In the genomic region with DNA sequence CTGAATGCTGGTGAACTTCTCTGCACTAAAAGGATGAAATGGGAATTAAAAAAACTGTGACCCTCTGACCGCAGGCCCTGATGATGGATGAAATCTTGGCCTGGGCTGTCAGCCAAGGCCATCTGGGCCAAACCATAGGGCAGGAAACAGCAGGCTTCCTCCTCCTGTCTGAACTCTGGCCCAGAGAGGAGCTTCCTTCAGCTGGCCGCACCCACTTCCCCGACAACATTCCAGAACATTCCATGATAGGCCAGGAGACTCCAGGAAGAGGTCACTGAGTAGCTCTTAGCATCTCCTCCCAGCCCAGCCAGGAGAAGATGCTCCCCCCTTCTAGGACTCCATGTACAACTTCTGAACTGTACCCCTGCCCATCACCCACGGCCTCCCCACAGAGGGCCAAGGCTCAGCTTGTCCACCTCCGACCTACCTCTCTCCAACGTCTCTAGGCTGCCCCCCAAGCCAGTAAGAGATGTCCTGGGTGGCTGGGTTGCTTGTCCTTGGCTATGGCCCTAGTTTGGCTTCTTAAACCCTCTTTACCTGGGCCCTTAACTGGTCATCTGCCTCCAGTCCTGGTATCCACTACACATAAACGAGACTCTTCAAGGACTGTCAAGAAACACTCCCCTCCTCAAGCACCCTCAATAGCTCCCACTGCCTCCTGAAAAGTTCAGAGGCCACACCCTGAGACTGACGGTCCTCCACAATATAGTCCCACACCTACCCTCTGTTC, we compare ENCODE assay signal across 8 cellular contexts. TPM values are rescaled to one million over a fixed set of nuclear protein-coding genes. Genes with fewer than 3 reads are reported as not detected.
DNase-seq lines count a peak whose midpoint lies in the region; ATAC-seq, FAIRE-seq and TF ChIP-seq lines count a peak whose summit lies in the region.

No MANE protein-coding gene starts in this region.

- H3K4me3 ChIP-seq in body of pancreas (no peak overlapping the region), keratinocyte (ENCODE audit: control insufficient read depth in 2 of 3, extremely low read depth in 1 of 3, insufficient read depth in 2 of 3, low read depth in 1 of 3, low read length in 3 of 3) (no peak overlapping the region)

- H3K27ac ChIP-seq in body of pancreas, result peak overlapping the region; percentile 93 to 99 (median 98)
- no peak overlapping the region for H3K27ac ChIP-seq in keratinocyte (ENCODE audit: control insufficient read depth, insufficient read depth, low read length)

- intact Hi-C loops in body of pancreas (cut with DNase I), result no loop called here

- no peaks in the 10 kb centered on the region for H4K20me1 ChIP-seq in keratinocyte (ENCODE audit: control insufficient read depth, extremely low read depth, insufficient read depth, low read length)

- DNase-seq in HT1080 (ENCODE audit: low read depth) (peak; percentile 33), body of pancreas (peak; percentile 69 to 89 (median 80)), keratinocyte (ENCODE audit: low read depth, low spot score) (peak; percentile 50), stromal cell of bone marrow (ENCODE audit: low read depth) (peak; percentile 34), DMS79 (lab: John Stamatoyannopoulos, UW) (no peak), NCI-H187 (lab: John Stamatoyannopoulos, UW) (no peak)

- peaks cover 82% of the 10 kb centered on the region for H3K4me1 ChIP-seq in body of pancreas
- H3K4me1 ChIP-seq in keratinocyte (ENCODE audit: control insufficient read depth, extremely low read depth, insufficient read depth, low read length), result peaks cover 43% of the 10 kb centered on the region

- no peak overlapping the region for H3K9ac ChIP-seq in keratinocyte (ENCODE audit: control insufficient read depth, extremely low read depth, insufficient read depth, low read length)

- H3K9me3 ChIP-seq in body of pancreas (no peaks in the 10 kb centered on the region), keratinocyte (ENCODE audit: control insufficient read depth, low read depth, low read length) (no peaks in the 10 kb centered on the region)

- 23 to 30% methylated on average over 8 of the region's 8 CpGs for WGBS in body of pancreas, 2 donors

- TF ChIP-seq POLR2A in body of pancreas (IDR thresholded peaks at IDR 0.05), result no peak

- H3K9me1 ChIP-seq in keratinocyte (ENCODE audit: control insufficient read depth, extremely low read depth, insufficient read depth, low read length), result peaks cover 2% of the 10 kb centered on the region

- no peaks in the 10 kb centered on the region for H3K36me3 ChIP-seq in body of pancreas (replicated peaks in 1 of 2; ENCODE audit: insufficient read depth in 1 of 2, low read depth in 2 of 2)
- no peaks in the 10 kb centered on the region for H3K36me3 ChIP-seq in keratinocyte (ENCODE audit: control insufficient read depth in 2 of 2, extremely low read depth in 1 of 2, insufficient read depth in 2 of 2, low read length in 2 of 2)

- peak overlapping the region; percentile 1 for H3K4me2 ChIP-seq in keratinocyte (ENCODE audit: control insufficient read depth, extremely low read depth, insufficient read depth, low read depth, low read length)

- H2AFZ ChIP-seq in keratinocyte (ENCODE audit: control insufficient read depth, low read length), result no peak overlapping the region

- ATAC-seq in body of pancreas (peak; percentile 27), GM18498 (IDR thresholded peaks at IDR 0.05; ENCODE audit: unreplicated experiment) (no peak), HG03196 (IDR thresholded peaks at IDR 0.05; ENCODE audit: unreplicated experiment) (no peak)

- no peak for TF ChIP-seq CTCF in body of pancreas (IDR thresholded peaks at IDR 0.05)
- TF ChIP-seq CTCF in keratinocyte (optimal IDR thresholded peaks at IDR 0.05 in 1 of 3, IDR thresholded peaks at IDR 0.05 in 1 of 3, conservative IDR thresholded peaks at IDR 0.05 in 1 of 3; ENCODE audit: extremely low read depth in 1 of 3, insufficient read depth in 2 of 3, low read length in 3 of 3), result no peak

- dilution Hi-C loops in keratinocyte (cut with MboI; ENCODE audit: extremely low pct_ligation_motif_present, low sequenced_read_pairs), result no loop called here

- no peaks in the 10 kb centered on the region for H3K27me3 ChIP-seq in body of pancreas
- no peaks in the 10 kb centered on the region for H3K27me3 ChIP-seq in keratinocyte (ENCODE audit: control insufficient read depth, extremely low read depth, insufficient read depth, low read length)

- FAIRE-seq in keratinocyte (lab: Jason Lieb, UNC), result peak; percentile 89

- H3K79me2 ChIP-seq in keratinocyte (ENCODE audit: control insufficient read depth, insufficient read depth, low read length), result no peaks in the 10 kb centered on the region

RNA-seq across cellular contexts. Expression of gene RPH3AL, which starts 1.7 kb away (rescaled TPM):
- total RNA-seq in HT1080 (2014; rRNA removed; shearing (Covaris generic)), result 2.2 and 3.8 TPM in 2 replicates
- polyA plus RNA-seq in HT1080 (2015; cell fraction: cytosol; rRNA removed), result 2.4 and 3.0 TPM in 2 replicates
- polyA plus RNA-seq in HT1080 (2015; cell fraction: nucleus; rRNA removed), result 2.0 and 2.5 TPM in 2 replicates
- 10 to 100 TPM; 77.1 to 89.5 TPM for total RNA-seq in body of pancreas
- polyA plus RNA-seq in keratinocyte, result 0.31 to 1.2 TPM (median 0.94 TPM) in 3 replicates
- not detected for polyA plus RNA-seq in keratinocyte (2011; ENCODE audit: low read depth)
- 0.22 and 0.70 TPM in 2 replicates for polyA plus RNA-seq in keratinocyte (2011; cell fraction: cytosol; rRNA removed)
- 0.69 and 0.77 TPM in 2 replicates for polyA plus RNA-seq in keratinocyte (2011; cell fraction: nucleus; rRNA removed)
- 0.24 and 0.64 TPM in 2 replicates for polyA plus RNA-seq in keratinocyte (2012; ENCODE audit: low replicate concordance)
- 0.38 to 0.63 TPM in 2 of 3 replicates, not detected in the other for polyA minus RNA-seq in keratinocyte
- not detected for polyA minus RNA-seq in keratinocyte (2011; cell fraction: cytosol; rRNA and poly(A)+ RNA removed)
- 0.84 and 1.4 TPM in 2 replicates for polyA minus RNA-seq in keratinocyte (2011; cell fraction: nucleus; rRNA and poly(A)+ RNA removed)

Comparison
In these comparisons a context has a peak if more than half of its experiments do, and no peak if none do; other contexts are left out.
1. DNase-seq: peak in HT1080 (single experiment), body of pancreas (4 of 4), keratinocyte (single experiment) and stromal cell of bone marrow (single experiment); none in DMS79 (single experiment) and NCI-H187 (0 of 2).
2. RNA of gene RPH3AL, which starts 1.7 kb away (total RNA-seq): 77.1 to 89.5 TPM in body of pancreas; 2.2 to 3.8 TPM in HT1080; every median in the first group is over 10 times any median in the second.